In the genomic region with DNA sequence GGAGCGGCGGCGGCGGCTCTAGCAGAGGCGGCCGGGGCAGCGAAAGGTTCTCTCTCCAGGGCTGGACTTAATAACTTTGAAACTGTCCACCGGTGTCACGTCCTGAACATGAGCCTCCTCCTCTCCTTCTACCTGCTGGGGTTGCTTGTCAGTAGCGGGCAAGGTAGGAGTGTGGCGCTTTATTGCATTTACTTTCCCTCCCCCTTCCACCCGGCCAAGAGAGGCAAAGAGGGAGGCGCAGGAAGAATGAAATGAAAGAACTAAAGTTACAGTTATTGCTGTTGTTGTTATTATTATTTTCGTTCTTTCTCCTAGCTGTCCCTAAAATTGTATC, we compare ENCODE assay signal across 8 cellular contexts. TPM values are rescaled to one million over a fixed set of nuclear protein-coding genes. Genes with fewer than 3 reads are reported as not detected.
A peak's percentile ranks its signal among the peaks of the same experiment; 100 is the strongest.
DNase-seq lines count a peak whose midpoint lies in the region; ATAC-seq and TF ChIP-seq lines count a peak whose summit lies in the region.

No MANE protein-coding gene starts in this region.

- H3K36me3 Mint-ChIP-seq in stimulated activated memory B cell treated with anti-CD40 and anti-IgM and Interleukin-4, amounts not matched to agents 10 μg/mL and 1 μg/mL and 100 μg/mL, for 72 hours = no peaks in the 10 kb centered on the region

- no peaks in the 10 kb centered on the region for H4K20me1 ChIP-seq in hepatocyte (ENCODE audit: insufficient read depth, poor library complexity, severe bottlenecking)

- TF ChIP-seq CTCF in WI38 (IDR thresholded peaks at IDR 0.05; ENCODE audit: low read depth, low read length) = no peak
- TF ChIP-seq CTCF in hepatocyte (IDR thresholded peaks at IDR 0.05; ENCODE audit: poor library complexity) = no peak

- no peaks in the 10 kb centered on the region for H3K4me1 ChIP-seq in hepatocyte (ENCODE audit: insufficient read depth)

- peaks cover 12% of the 10 kb centered on the region for H3K27me3 ChIP-seq in hepatocyte

- no peaks in the 10 kb centered on the region for H3K36me3 ChIP-seq in hepatocyte (replicated peaks; ENCODE audit: insufficient read depth, low read depth)

- no peaks in the 10 kb centered on the region for H3K4me1 Mint-ChIP-seq in stimulated activated memory B cell treated with anti-CD40 and anti-IgM and Interleukin-4, amounts not matched to agents 10 μg/mL and 1 μg/mL and 100 μg/mL, for 72 hours

- H3K4me3 ChIP-seq in WI38 (ENCODE audit: low read depth, low read length) (peak overlapping the region; percentile 70), hepatocyte (peak overlapping the region; percentile 53)

- H3K4me2 ChIP-seq in hepatocyte = peak overlapping the region; percentile 94

- peak overlapping the region; percentile 60 for H3K4me3 Mint-ChIP-seq in stimulated activated memory B cell treated with anti-CD40 and anti-IgM and Interleukin-4, amounts not matched to agents 10 μg/mL and 1 μg/mL and 100 μg/mL, for 72 hours

- no peak for TF ChIP-seq POLR2A in erythroblast (IDR thresholded peaks at IDR 0.05; ENCODE audit: low read length)

- H3K27ac ChIP-seq in hepatocyte = no peak overlapping the region

- 1% methylated on average over 14 of the region's 14 CpGs for WGBS in hepatocyte (ENCODE audit: low lambda C conversion rate, missing lambda C conversion rate)

- H3K27me3 Mint-ChIP-seq in stimulated activated memory B cell treated with anti-CD40 and anti-IgM and Interleukin-4, amounts not matched to agents 10 μg/mL and 1 μg/mL and 100 μg/mL, for 72 hours = peaks cover 43% of the 10 kb centered on the region

- no peaks in the 10 kb centered on the region for H3K9me2 ChIP-seq in hepatocyte (replicated peaks; ENCODE audit: insufficient read depth)

- no peaks in the 10 kb centered on the region for H3K9me3 Mint-ChIP-seq in stimulated activated memory B cell treated with anti-CD40 and anti-IgM and Interleukin-4, amounts not matched to agents 10 μg/mL and 1 μg/mL and 100 μg/mL, for 72 hours

- H3K27ac Mint-ChIP-seq in stimulated activated memory B cell treated with anti-CD40 and anti-IgM and Interleukin-4, amounts not matched to agents 10 μg/mL and 1 μg/mL and 100 μg/mL, for 72 hours = no peak overlapping the region

- H2AFZ ChIP-seq in hepatocyte = peak overlapping the region; percentile 85

- H3K79me2 ChIP-seq in hepatocyte = no peaks in the 10 kb centered on the region

- peak; percentile 21 for ATAC-seq in stimulated activated memory B cell treated with anti-CD40 and anti-IgM and Interleukin-4, amounts not matched to agents 10 μg/mL and 1 μg/mL and 100 μg/mL, for 72 hours

- no peaks in the 10 kb centered on the region for H3K9me3 ChIP-seq in hepatocyte (ENCODE audit: low read depth)

- peak; percentile 56 for DNase-seq in NCI-H345 treated with DMSO at 0.1 percent for 48 hours (lab: John Stamatoyannopoulos, UW; ENCODE audit: unreplicated experiment)
- no peak for DNase-seq in NCI-H345 (lab: John Stamatoyannopoulos, UW)
- no peak for DNase-seq in hepatocyte (ENCODE audit: low spot score)
- DNase-seq in pons (ENCODE audit: low spot score) = no peak
- DNase-seq in NCI-H128 (lab: John Stamatoyannopoulos, UW; ENCODE audit: unreplicated experiment) = no peak
- DNase-seq in erythroblast (lab: John Stamatoyannopoulos, UW) = no peak

RNA-seq across cellular contexts. Expression of gene NCAM2, which starts 0.2 kb away (rescaled TPM):
- 6.3 and 14.4 TPM in 2 replicates for total RNA-seq in hepatocyte
- 1.7 and 2.3 TPM in 2 replicates for polyA plus RNA-seq in hepatocyte
